1 cellular context compared by ENCODE assay signal in the genomic region with DNA sequence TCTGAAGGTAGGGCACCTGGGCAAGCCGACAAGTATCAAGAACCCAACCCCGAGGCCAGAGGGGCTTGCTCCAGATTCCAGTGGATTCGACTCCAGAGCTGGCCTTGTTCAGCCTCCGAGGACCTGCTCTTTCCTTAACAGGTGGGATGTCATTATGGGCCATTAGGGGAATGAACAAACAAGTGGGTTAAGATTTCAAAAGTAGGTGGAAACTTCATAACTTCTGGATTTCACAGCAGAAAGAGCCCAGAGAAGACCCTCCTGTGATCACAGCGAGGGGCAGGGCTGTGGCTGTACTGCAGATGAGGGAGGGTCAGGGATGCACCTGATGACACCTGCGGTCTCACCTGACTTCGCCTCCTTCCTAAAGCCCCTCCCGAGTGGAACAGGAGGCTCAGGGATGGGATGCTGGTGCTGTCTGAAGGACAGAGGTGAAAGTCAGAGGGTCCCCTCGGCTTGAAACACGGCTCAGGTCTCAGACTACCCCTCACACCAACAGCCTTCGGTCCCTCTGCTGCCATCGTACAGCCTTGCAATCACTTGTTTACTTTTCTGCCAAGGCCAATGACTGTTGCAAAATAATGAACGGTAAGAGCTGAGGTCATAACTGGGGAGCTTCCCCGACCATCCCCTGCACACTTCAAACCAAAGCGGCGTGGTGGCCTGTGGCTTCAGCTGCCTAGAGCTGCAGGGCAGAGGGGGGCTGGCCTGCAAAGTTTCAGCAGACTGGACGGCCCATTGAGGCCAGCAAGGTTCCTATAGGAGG.
A peak's percentile ranks its signal among the peaks of the same experiment; 100 is the strongest.
TF ChIP-seq lines count a peak whose summit lies in the region.

No MANE protein-coding gene starts in this region.

TF ChIP-seq in HepG2, 621 proteins besides CTCF, POLR2A, EP300 and RAD21 (continued from another document and continues in another):
- TF ChIP-seq ZNF260 (CRISPR knock-in tag; IDR thresholded peaks at IDR 0.05; ENCODE audit: borderline replicate concordance, low read depth) (no peak), SMAD9 (CRISPR knock-in tag; IDR thresholded peaks at IDR 0.05) (no peak), CCDC6 (CRISPR knock-in tag; IDR thresholded peaks at IDR 0.05) (peak; percentile 83; the same call in 1 of the 2 replicates), ZC3H13 (CRISPR knock-in tag; IDR thresholded peaks at IDR 0.05) (peak; percentile 61; the same call in 1 of the 2 replicates), KLF9 (CRISPR knock-in tag; IDR thresholded peaks at IDR 0.05; ENCODE audit: low read depth) (0 out of 2 replicates have a peak, but pooled peaks have one; percentile 29), NFE2L1 (CRISPR knock-in tag; IDR thresholded peaks at IDR 0.05; ENCODE audit: borderline replicate concordance) (no peak), PHB2 (IDR thresholded peaks at IDR 0.05; ENCODE audit: partially characterized antibody) (no peak), HCFC1 (IDR thresholded peaks at IDR 0.05; ENCODE audit: low read depth, low read length) (no peak), SOX6 (IDR thresholded peaks at IDR 0.05) (no peak), SOX6 (CRISPR knock-in tag; IDR thresholded peaks at IDR 0.05) (peak; percentile 79), HNRNPL (IDR thresholded peaks at IDR 0.05; ENCODE audit: low read depth, low read length) (no peak), ZNF773 (CRISPR knock-in tag; IDR thresholded peaks at IDR 0.05; ENCODE audit: borderline replicate concordance) (no peak), SALL2 (CRISPR knock-in tag; IDR thresholded peaks at IDR 0.05) (peak; percentile 60; the same call in 1 of the 2 replicates), RELA (CRISPR knock-in tag; IDR thresholded peaks at IDR 0.05) (no peak), CEBPB (IDR thresholded peaks at IDR 0.05; ENCODE audit: borderline replicate concordance, low read depth, low read length) (peak; percentile 98), SIN3B (IDR thresholded peaks at IDR 0.05; ENCODE audit: low read length) (no peak), ZFP90 (CRISPR knock-in tag; IDR thresholded peaks at IDR 0.05; ENCODE audit: borderline replicate concordance) (no peak; the same call in 1 of the 2 replicates), SP140L (CRISPR knock-in tag; IDR thresholded peaks at IDR 0.05; ENCODE audit: borderline replicate concordance) (no peak), CBX1 (IDR thresholded peaks at IDR 0.05; ENCODE audit: low read depth) (no peak), ZNF337 (CRISPR knock-in tag; IDR thresholded peaks at IDR 0.05; ENCODE audit: borderline replicate concordance, low read depth) (0 out of 2 replicates have a peak, but pooled peaks have one; percentile 23), ZNF772 (CRISPR knock-in tag; IDR thresholded peaks at IDR 0.05) (no peak), KMT2B (CRISPR knock-in tag; IDR thresholded peaks at IDR 0.05) (peak; percentile 45; the same call in 1 of the 2 replicates), NR2F2 (IDR thresholded peaks at IDR 0.05; ENCODE audit: borderline replicate concordance, low read depth) (no peak), ZNF589 (CRISPR knock-in tag; conservative IDR thresholded peaks at IDR 0.05) (peak; percentile 76; the same call in 1 of the 2 replicates), ZNF225 (CRISPR knock-in tag; IDR thresholded peaks at IDR 0.05) (no peak; the same call in 1 of the 2 replicates), ZNF577 (CRISPR knock-in tag; IDR thresholded peaks at IDR 0.05; ENCODE audit: borderline replicate concordance, low read depth) (no peak), CENPT (CRISPR knock-in tag; IDR thresholded peaks at IDR 0.05; ENCODE audit: low read depth) (no peak)
- TF ChIP-seq, protein P1, sequence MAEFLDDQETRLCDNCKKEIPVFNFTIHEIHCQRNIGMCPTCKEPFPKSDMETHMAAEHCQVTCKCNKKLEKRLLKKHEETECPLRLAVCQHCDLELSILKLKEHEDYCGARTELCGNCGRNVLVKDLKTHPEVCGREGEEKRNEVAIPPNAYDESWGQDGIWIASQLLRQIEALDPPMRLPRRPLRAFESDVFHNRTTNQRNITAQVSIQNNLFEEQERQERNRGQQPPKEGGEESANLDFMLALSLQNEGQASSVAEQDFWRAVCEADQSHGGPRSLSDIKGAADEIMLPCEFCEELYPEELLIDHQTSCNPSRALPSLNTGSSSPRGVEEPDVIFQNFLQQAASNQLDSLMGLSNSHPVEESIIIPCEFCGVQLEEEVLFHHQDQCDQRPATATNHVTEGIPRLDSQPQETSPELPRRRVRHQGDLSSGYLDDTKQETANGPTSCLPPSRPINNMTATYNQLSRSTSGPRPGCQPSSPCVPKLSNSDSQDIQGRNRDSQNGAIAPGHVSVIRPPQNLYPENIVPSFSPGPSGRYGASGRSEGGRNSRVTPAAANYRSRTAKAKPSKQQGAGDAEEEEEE (CRISPR knock-in tag; IDR thresholded peaks at IDR 0.05; ENCODE audit: borderline replicate concordance) = no peak
- TF ChIP-seq, protein P2, sequence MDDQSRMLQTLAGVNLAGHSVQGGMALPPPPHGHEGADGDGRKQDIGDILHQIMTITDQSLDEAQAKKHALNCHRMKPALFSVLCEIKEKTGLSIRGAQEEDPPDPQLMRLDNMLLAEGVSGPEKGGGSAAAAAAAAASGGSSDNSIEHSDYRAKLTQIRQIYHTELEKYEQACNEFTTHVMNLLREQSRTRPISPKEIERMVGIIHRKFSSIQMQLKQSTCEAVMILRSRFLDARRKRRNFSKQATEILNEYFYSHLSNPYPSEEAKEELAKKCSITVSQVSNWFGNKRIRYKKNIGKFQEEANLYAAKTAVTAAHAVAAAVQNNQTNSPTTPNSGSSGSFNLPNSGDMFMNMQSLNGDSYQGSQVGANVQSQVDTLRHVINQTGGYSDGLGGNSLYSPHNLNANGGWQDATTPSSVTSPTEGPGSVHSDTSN (CRISPR knock-in tag; IDR thresholded peaks at IDR 0.05; ENCODE audit: borderline replicate concordance) = no peak
- TF ChIP-seq, protein P3, sequence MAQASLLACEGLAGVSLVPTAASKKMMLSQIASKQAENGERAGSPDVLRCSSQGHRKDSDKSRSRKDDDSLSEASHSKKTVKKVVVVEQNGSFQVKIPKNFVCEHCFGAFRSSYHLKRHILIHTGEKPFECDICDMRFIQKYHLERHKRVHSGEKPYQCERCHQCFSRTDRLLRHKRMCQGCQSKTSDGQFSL (CRISPR knock-in tag; IDR thresholded peaks at IDR 0.05) = no peak
- TF ChIP-seq, protein P4, sequence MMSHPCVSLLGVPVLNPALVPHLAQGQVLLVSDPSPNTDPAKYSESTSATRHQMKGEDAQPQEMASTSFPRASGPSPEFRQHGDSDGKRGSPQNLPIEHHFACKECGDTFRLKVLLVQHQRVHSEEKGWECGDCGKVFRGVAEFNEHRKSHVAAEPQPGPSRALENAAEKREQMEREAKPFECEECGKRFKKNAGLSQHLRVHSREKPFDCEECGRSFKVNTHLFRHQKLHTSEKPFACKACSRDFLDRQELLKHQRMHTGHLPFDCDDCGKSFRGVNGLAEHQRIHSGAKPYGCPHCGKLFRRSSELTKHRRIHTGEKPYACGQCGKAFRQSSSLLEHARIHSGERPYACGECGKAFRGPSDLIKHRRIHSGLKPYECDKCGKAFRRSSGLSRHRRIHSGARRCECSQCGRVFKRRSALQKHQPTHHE (CRISPR knock-in tag; IDR thresholded peaks at IDR 0.05; ENCODE audit: borderline replicate concordance) = no peak
- TF ChIP-seq, protein P5, sequence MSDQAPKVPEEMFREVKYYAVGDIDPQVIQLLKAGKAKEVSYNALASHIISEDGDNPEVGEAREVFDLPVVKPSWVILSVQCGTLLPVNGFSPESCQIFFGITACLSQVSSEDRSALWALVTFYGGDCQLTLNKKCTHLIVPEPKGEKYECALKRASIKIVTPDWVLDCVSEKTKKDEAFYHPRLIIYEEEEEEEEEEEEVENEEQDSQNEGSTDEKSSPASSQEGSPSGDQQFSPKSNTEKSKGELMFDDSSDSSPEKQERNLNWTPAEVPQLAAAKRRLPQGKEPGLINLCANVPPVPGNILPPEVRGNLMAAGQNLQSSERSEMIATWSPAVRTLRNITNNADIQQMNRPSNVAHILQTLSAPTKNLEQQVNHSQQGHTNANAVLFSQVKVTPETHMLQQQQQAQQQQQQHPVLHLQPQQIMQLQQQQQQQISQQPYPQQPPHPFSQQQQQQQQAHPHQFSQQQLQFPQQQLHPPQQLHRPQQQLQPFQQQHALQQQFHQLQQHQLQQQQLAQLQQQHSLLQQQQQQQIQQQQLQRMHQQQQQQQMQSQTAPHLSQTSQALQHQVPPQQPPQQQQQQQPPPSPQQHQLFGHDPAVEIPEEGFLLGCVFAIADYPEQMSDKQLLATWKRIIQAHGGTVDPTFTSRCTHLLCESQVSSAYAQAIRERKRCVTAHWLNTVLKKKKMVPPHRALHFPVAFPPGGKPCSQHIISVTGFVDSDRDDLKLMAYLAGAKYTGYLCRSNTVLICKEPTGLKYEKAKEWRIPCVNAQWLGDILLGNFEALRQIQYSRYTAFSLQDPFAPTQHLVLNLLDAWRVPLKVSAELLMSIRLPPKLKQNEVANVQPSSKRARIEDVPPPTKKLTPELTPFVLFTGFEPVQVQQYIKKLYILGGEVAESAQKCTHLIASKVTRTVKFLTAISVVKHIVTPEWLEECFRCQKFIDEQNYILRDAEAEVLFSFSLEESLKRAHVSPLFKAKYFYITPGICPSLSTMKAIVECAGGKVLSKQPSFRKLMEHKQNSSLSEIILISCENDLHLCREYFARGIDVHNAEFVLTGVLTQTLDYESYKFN (CRISPR knock-in tag; conservative IDR thresholded peaks at IDR 0.05) = peak; percentile 86
- TF ChIP-seq, protein P6, sequence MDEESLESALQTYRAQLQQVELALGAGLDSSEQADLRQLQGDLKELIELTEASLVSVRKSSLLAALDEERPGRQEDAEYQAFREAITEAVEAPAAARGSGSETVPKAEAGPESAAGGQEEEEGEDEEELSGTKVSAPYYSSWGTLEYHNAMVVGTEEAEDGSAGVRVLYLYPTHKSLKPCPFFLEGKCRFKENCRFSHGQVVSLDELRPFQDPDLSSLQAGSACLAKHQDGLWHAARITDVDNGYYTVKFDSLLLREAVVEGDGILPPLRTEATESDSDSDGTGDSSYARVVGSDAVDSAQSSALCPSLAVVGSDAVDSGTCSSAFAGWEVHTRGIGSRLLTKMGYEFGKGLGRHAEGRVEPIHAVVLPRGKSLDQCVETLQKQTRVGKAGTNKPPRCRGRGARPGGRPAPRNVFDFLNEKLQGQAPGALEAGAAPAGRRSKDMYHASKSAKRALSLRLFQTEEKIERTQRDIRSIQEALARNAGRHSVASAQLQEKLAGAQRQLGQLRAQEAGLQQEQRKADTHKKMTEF (CRISPR knock-in tag; IDR thresholded peaks at IDR 0.05) = peak; percentile 86
- TF ChIP-seq, protein P7, sequence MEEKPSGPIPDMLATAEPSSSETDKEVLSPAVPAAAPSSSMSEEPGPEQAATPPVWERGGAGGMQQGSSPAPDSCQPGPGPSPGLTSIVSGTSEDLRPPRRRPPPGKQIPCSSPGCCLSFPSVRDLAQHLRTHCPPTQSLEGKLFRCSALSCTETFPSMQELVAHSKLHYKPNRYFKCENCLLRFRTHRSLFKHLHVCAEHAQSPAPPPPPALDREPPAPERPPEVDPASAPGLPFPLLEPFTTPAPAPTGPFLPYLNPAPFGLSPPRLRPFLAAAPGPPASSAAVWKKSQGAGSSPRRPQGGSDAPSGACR (CRISPR knock-in tag; IDR thresholded peaks at IDR 0.05) = no peak
- TF ChIP-seq, protein P8, sequence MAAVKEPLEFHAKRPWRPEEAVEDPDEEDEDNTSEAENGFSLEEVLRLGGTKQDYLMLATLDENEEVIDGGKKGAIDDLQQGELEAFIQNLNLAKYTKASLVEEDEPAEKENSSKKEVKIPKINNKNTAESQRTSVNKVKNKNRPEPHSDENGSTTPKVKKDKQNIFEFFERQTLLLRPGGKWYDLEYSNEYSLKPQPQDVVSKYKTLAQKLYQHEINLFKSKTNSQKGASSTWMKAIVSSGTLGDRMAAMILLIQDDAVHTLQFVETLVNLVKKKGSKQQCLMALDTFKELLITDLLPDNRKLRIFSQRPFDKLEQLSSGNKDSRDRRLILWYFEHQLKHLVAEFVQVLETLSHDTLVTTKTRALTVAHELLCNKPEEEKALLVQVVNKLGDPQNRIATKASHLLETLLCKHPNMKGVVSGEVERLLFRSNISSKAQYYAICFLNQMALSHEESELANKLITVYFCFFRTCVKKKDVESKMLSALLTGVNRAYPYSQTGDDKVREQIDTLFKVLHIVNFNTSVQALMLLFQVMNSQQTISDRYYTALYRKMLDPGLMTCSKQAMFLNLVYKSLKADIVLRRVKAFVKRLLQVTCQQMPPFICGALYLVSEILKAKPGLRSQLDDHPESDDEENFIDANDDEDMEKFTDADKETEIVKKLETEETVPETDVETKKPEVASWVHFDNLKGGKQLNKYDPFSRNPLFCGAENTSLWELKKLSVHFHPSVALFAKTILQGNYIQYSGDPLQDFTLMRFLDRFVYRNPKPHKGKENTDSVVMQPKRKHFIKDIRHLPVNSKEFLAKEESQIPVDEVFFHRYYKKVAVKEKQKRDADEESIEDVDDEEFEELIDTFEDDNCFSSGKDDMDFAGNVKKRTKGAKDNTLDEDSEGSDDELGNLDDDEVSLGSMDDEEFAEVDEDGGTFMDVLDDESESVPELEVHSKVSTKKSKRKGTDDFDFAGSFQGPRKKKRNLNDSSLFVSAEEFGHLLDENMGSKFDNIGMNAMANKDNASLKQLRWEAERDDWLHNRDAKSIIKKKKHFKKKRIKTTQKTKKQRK (IDR thresholded peaks at IDR 0.05; ENCODE audit: low read length) = no peak
- TF ChIP-seq, protein P9, sequence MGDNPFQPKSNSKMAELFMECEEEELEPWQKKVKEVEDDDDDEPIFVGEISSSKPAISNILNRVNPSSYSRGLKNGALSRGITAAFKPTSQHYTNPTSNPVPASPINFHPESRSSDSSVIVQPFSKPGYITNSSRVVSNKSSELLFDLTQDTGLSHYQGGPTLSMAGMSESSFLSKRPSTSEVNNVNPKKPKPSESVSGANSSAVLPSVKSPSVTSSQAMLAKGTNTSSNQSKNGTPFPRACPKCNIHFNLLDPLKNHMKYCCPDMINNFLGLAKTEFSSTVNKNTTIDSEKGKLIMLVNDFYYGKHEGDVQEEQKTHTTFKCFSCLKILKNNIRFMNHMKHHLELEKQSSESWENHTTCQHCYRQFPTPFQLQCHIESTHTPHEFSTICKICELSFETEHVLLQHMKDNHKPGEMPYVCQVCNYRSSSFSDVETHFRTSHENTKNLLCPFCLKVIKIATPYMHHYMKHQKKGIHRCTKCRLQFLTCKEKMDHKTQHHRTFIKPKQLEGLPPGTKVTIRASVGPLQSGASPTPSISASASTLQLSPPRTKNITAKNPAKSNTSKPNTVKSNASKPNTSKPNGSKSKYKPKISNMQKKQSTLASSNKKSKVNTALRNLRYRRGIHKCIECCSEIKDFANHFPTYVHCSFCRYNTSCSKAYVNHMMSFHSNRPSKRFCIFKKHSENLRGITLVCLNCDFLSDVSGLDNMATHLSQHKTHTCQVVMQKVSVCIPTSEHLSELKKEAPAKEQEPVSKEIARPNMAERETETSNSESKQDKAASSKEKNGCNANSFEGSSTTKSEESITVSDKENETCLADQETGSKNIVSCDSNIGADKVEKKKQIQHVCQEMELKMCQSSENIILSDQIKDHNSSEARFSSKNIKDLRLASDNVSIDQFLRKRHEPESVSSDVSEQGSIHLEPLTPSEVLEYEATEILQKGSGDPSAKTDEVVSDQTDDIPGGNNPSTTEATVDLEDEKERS (CRISPR knock-in tag; IDR thresholded peaks at IDR 0.05) = no peak
- TF ChIP-seq, protein P10, sequence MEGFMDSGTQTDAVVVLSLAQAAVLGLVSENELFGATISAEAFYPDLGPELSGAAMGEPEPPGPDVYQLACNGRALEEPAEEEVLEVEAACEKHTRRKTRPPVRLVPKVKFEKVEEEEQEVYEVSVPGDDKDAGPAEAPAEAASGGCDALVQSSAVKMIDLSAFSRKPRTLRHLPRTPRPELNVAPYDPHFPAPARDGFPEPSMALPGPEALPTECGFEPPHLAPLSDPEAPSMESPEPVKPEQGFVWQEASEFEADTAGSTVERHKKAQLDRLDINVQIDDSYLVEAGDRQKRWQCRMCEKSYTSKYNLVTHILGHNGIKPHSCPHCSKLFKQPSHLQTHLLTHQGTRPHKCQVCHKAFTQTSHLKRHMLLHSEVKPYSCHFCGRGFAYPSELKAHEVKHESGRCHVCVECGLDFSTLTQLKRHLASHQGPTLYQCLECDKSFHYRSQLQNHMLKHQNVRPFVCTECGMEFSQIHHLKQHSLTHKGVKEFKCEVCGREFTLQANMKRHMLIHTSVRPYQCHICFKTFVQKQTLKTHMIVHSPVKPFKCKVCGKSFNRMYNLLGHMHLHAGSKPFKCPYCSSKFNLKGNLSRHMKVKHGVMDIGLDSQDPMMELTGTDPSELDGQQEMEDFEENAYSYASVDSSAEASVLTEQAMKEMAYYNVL (CRISPR knock-in tag; IDR thresholded peaks at IDR 0.05; ENCODE audit: borderline replicate concordance) = no peak; the same call in 1 of the 2 replicates
